Comparison of ENCODE assay signal across 16 cellular contexts in the genomic region with DNA sequence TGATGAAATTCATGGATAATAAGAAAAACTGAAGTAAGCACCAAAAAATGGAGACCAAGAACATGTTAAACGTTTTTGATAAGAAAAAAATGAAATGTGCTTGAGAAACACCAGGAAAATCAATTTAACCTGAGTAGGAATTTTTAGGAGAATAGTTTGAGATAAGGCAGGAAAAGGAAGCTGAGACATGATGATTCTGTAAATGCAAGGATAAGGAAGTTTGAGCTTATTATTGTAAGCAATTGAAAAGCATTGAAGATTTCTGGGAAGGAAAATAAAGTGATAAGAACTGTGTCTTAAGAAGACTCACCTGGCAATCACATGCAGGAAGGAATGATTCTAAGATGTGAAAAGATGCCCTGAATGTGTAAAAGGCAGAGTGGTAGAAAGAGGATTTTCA.
DNase-seq lines count a peak whose midpoint lies in the region; ATAC-seq, FAIRE-seq and TF ChIP-seq lines count a peak whose summit lies in the region.
"Had no signal": no experiment of that assay in that cellular context is flagged by ENCODE, and none has a peak within 500 bp of the region (broad histone marks: within the 10 kb centered on the region; RNA-seq: fewer than 3 reads in every experiment).

No MANE protein-coding gene starts in this region.

- intact Hi-C loops in endothelial cell of umbilical vein (cut with micrococcal nuclease), result loop anchor here (2.0 to 10.0 kb wide), 3 partner anchors 61 to 959 kb away; no protein-coding TSS in a partner anchor

- peak overlapping the region; percentile 50 for H3K4me2 ChIP-seq in endothelial cell of umbilical vein (ENCODE audit: insufficient read depth, low read length)
- H3K4me2 ChIP-seq in mesenchymal stem cell (ENCODE audit: low read length, poor library complexity, severe bottlenecking), result no peak overlapping the region
- H3K4me2 ChIP-seq: GM23338 had no signal

- H3K27ac ChIP-seq in endothelial cell of umbilical vein (ENCODE audit: insufficient read depth, low read depth, low read length) (no peak overlapping the region), mesenchymal stem cell (ENCODE audit: low read length, poor library complexity, severe bottlenecking) (no peak overlapping the region)

- H3K23ac ChIP-seq in mesenchymal stem cell (ENCODE audit: low read length in 2 of 2), result no peak overlapping the region

- H3K4ac ChIP-seq in mesenchymal stem cell (ENCODE audit: low read depth in 1 of 2, low read length in 2 of 2), result no peak overlapping the region

- H2BK120ac ChIP-seq in mesenchymal stem cell (ENCODE audit: low read depth, low read length), result no peak overlapping the region

- no peak overlapping the region for H4K91ac ChIP-seq in mesenchymal stem cell (ENCODE audit: low read length)

- no peak overlapping the region for H2BK12ac ChIP-seq in mesenchymal stem cell (ENCODE audit: low read length in 2 of 2)

- WGBS in mesenchymal stem cell, result 49% methylated on average over 1 of the region's 1 CpG

- H2AK5ac ChIP-seq in mesenchymal stem cell (ENCODE audit: low read length, severe bottlenecking), result no peak overlapping the region

- TF ChIP-seq CTCF in endothelial cell of umbilical vein (IDR thresholded peaks at IDR 0.05; ENCODE audit: extremely low read depth in 1 of 2, insufficient read depth in 1 of 2, low read depth in 1 of 2, low read length in 2 of 2), result no peak

- no peak overlapping the region for H3K18ac ChIP-seq in mesenchymal stem cell (ENCODE audit: low read depth in 1 of 2, low read length in 2 of 2)

- H4K20me1 ChIP-seq in endothelial cell of umbilical vein (replicated peaks; ENCODE audit: control insufficient read depth, extremely low read depth, insufficient read depth, low read length), result no peaks in the 10 kb centered on the region

- TF ChIP-seq POLR2A in endothelial cell of umbilical vein (IDR thresholded peaks at IDR 0.05; ENCODE audit: low read depth, low read length), result no peak

- POLR2A ChIA-PET in endothelial cell of umbilical vein (lab: Charles Lee), result interaction anchor here (0.9 kb wide), 1 partner anchor 710 kb away, joined by 4 read pairs; no protein-coding TSS in a partner anchor

- FAIRE-seq in endothelial cell of umbilical vein (lab: Jason Lieb, UNC), result peak; percentile 62
- FAIRE-seq: GM12891 had no signal

- H3K14ac ChIP-seq in mesenchymal stem cell (ENCODE audit: low read length in 2 of 2), result no peak overlapping the region

- H3K36me3 ChIP-seq in endothelial cell of umbilical vein (ENCODE audit: control insufficient read depth in 2 of 2, extremely low read depth in 1 of 2, insufficient read depth in 2 of 2, low read length in 2 of 2), result no peaks in the 10 kb centered on the region
- H3K36me3 ChIP-seq in mesenchymal stem cell (ENCODE audit: control insufficient read depth in 1 of 2, insufficient read depth in 2 of 2, low read depth in 1 of 2, low read length in 2 of 2), result no peaks in the 10 kb centered on the region
- H3K36me3 ChIP-seq: HAP-1 had no signal

- H2BK15ac ChIP-seq in mesenchymal stem cell (ENCODE audit: low read depth, poor library complexity, severe bottlenecking), result no peak overlapping the region

- CTCF ChIA-PET in endothelial cell of umbilical vein (lab: Charles Lee), result interaction anchor here (0.6 to 3.1 kb wide), 36 partner anchors 9 to 786 kb away, joined by 3 to 85 read pairs (median 6); no protein-coding TSS in a partner anchor

- H3K9me3 ChIP-seq in endothelial cell of umbilical vein (replicated peaks; ENCODE audit: control insufficient read depth, insufficient read depth, low read length), result no peaks in the 10 kb centered on the region
- no peaks in the 10 kb centered on the region for H3K9me3 ChIP-seq in mesenchymal stem cell (ENCODE audit: control insufficient read depth, low read length)
- H3K9me3 ChIP-seq: HAP-1 had no signal

- H3K9me1 ChIP-seq in endothelial cell of umbilical vein (replicated peaks; ENCODE audit: control insufficient read depth, extremely low read depth, insufficient read depth, low read length), result no peaks in the 10 kb centered on the region

- H3K27me3 ChIP-seq in endothelial cell of umbilical vein (ENCODE audit: control insufficient read depth in 2 of 2, insufficient read depth in 2 of 2, low read length in 2 of 2) (no peaks in the 10 kb centered on the region), mesenchymal stem cell (ENCODE audit: control insufficient read depth in 1 of 2, insufficient read depth in 1 of 2, low read length in 2 of 2) (no peaks in the 10 kb centered on the region)

- H3K4me3 ChIP-seq in endothelial cell of umbilical vein (replicated peaks in 1 of 3; ENCODE audit: insufficient read depth in 1 of 3, low read depth in 1 of 3, low read length in 3 of 3), result no peak overlapping the region
- no peak overlapping the region for H3K4me3 ChIP-seq in mesenchymal stem cell (ENCODE audit: insufficient read depth in 1 of 2, low read depth in 1 of 2, low read length in 2 of 2)
- H3K4me3 ChIP-seq: GM23338, HAP-1 had no signal

- H3K9ac ChIP-seq in endothelial cell of umbilical vein (replicated peaks; ENCODE audit: extremely low read depth, insufficient read depth, low read length), result no peak overlapping the region
- H3K9ac ChIP-seq in mesenchymal stem cell (ENCODE audit: low read length), result peak overlapping the region; percentile 53

- H4K8ac ChIP-seq in mesenchymal stem cell (ENCODE audit: low read length), result no peak overlapping the region

- no peak overlapping the region for H2BK5ac ChIP-seq in mesenchymal stem cell (ENCODE audit: low read depth, low read length, poor library complexity, severe bottlenecking)

- H3K4me1 ChIP-seq in endothelial cell of umbilical vein (ENCODE audit: control insufficient read depth, extremely low read depth, insufficient read depth, low read length) (peaks cover 13% of the 10 kb centered on the region), mesenchymal stem cell (ENCODE audit: control insufficient read depth, insufficient read depth, low read depth, low read length) (peaks cover 1% of the 10 kb centered on the region)
- H3K4me1 ChIP-seq: HAP-1 had no signal

- no TSS peak for BruUV-seq in endothelial cell of umbilical vein (replicated peaks; lab: Mats Ljungman, UMichigan)

- dilution Hi-C loops in endothelial cell of umbilical vein (cut with MboI; ENCODE audit: extremely low pct_ligation_motif_present, low sequenced_read_pairs), result no loop called here

- no peak for ATAC-seq in HG03280 (IDR thresholded peaks at IDR 0.05; ENCODE audit: unreplicated experiment)
- ATAC-seq: GM23338 had no signal

- H2AFZ ChIP-seq in endothelial cell of umbilical vein (ENCODE audit: low read depth, low read length) (peak overlapping the region; percentile 17), mesenchymal stem cell (ENCODE audit: low read depth, low read length) (no peak overlapping the region)
- H2AFZ ChIP-seq: GM23338 had no signal

- H3K79me2 ChIP-seq in endothelial cell of umbilical vein (ENCODE audit: control insufficient read depth, insufficient read depth, low read length), result no peaks in the 10 kb centered on the region

- DNase-seq in NCI-H226, result peak; percentile 12
- peak; percentile 28 for DNase-seq in endothelial cell of umbilical vein (ENCODE audit: low read depth, low spot score)
- no peak for DNase-seq in mesenchymal stem cell
- DNase-seq in DMS114 treated with DMSO at 0.1 percent for 48 hours (lab: John Stamatoyannopoulos, UW; ENCODE audit: unreplicated experiment), result no peak
- no peak for DNase-seq in activated T-cell treated with anti-CD3 and anti-CD28 coated beads, Interleukin-2, amount 50 U/mL, for 48 hours
- DNase-seq: C1 segment of cervical spinal cord; CD4-positive, alpha-beta memory T cell; COR-L47; DMS79; EL; GDM1; HFFc6 had no signal

- H3K79me1 ChIP-seq in mesenchymal stem cell (replicated peaks; ENCODE audit: low read length, poor library complexity, severe bottlenecking), result no peaks in the 10 kb centered on the region

TF ChIP-seq in endothelial cell of umbilical vein, 7 proteins besides CTCF, POLR2A, EP300 and RAD21:
- TF ChIP-seq EZH2 (IDR thresholded peaks at IDR 0.05; ENCODE audit: borderline replicate concordance, low read depth, low read length, severe bottlenecking), result no peak
- peak; percentile 20 for TF ChIP-seq FOS (IDR thresholded peaks at IDR 0.05; ENCODE audit: borderline replicate concordance, insufficient read depth, low read length)
- TF ChIP-seq GATA2 (IDR thresholded peaks at IDR 0.05; ENCODE audit: insufficient read depth, insufficient read length, low read depth, low read length), result peak; percentile 70
- TF ChIP-seq, protein P1, sequence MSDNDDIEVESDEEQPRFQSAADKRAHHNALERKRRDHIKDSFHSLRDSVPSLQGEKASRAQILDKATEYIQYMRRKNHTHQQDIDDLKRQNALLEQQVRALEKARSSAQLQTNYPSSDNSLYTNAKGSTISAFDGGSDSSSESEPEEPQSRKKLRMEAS (IDR thresholded peaks at IDR 0.05; ENCODE audit: insufficient read depth, insufficient read length), result no peak

Comparison
In these comparisons a context has a peak if more than half of its experiments do, and no peak if none do; other contexts are left out.
1. DNase-seq: peak in NCI-H226 (single experiment) and endothelial cell of umbilical vein (single experiment); none in mesenchymal stem cell (single experiment), DMS114 treated with DMSO at 0.1 percent for 48 hours (single experiment) and activated T-cell treated with anti-CD3 and anti-CD28 coated beads, Interleukin-2, amount 50 U/mL, for 48 hours (0 of 2).